Comparison of ENCODE assay signal across 24 cellular contexts in the genomic region with DNA sequence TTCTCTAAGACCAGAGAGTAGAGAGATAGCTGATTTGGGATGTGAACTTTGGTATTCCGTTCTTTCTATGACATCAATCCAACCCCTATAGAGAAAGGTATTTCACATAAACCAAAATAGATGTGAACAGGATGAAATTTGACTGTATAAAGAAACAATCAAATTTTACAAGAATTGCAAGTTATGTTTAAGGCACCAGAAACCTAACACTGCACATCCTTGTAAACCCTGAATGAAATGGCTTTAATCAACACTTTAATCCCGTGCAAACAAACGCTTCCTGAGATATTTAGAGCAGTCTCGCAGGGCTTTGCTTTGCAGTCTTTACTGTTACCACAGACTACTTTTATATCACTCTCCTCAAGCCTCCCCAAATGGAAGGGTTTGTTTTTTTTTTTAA.
"Had no signal": no experiment of that assay in that cellular context is flagged by ENCODE, and none has a peak within 500 bp of the region (broad histone marks: within the 10 kb centered on the region; RNA-seq: fewer than 3 reads in every experiment).

No MANE protein-coding gene starts in this region.

- H3K4me1 ChIP-seq: colonic mucosa, psoas muscle, sigmoid colon, spleen, tibial nerve, upper lobe of left lung had no signal

- H3K9me3 ChIP-seq: colonic mucosa, ovary, psoas muscle, sigmoid colon, spleen, thoracic aorta, tibial nerve, upper lobe of left lung had no signal

- DNase-seq: colonic mucosa; effector memory CD4-positive, alpha-beta T cell; natural killer cell; occipital lobe; ovary; posterior cingulate gyrus; psoas muscle; right cardiac atrium; sigmoid colon; spleen; stimulated activated CD4-positive, alpha-beta T cell treated with anti-CD3 and anti-CD28 coated beads, Interleukin-4, amount 100 ng/mL, for 4 hours; stimulated activated naive CD8-positive, alpha-beta T cell treated with anti-CD3 and anti-CD28 coated beads, Interleukin-15, Interleukin-2, amounts not matched to agents 100 U/mL and 50 U/mL, for 24 hours; substantia nigra; upper lobe of left lung had no signal

- H3K27me3 Mint-ChIP-seq: stimulated activated memory B cell treated with anti-CD40 and anti-IgM and Interleukin-4, amounts not matched to agents 10 μg/mL and 1 μg/mL and 100 μg/mL, for 72 hours had no signal

- H3K9me3 Mint-ChIP-seq: dendritic cell treated with granulocyte-macrophage colony-stimulating factor and Interleukin-4, amounts not matched to agents 40 ng/mL and 50 ng/mL, for 4 days; memory B cell; natural killer cell had no signal

- H3K27me3 ChIP-seq: colonic mucosa, ovary, sigmoid colon, spleen, tibial nerve, upper lobe of left lung had no signal

- H3K4me3 ChIP-seq: colonic mucosa, lung, ovary, psoas muscle, sigmoid colon, spleen, thoracic aorta, tibial nerve, upper lobe of left lung had no signal

- H3K36me3 ChIP-seq: colonic mucosa, ovary, spleen, thoracic aorta, upper lobe of left lung had no signal

- H3K27ac ChIP-seq: colonic mucosa, ovary, psoas muscle, sigmoid colon, spleen, thoracic aorta, tibial nerve, upper lobe of left lung had no signal

- FAIRE-seq: endometrium, frontal cortex, keratinocyte, urothelium cell line had no signal

- ATAC-seq: natural killer cell; psoas muscle; right cardiac atrium; stimulated activated memory B cell treated with anti-CD40 and anti-IgM and Interleukin-4, amounts not matched to agents 10 μg/mL and 1 μg/mL and 100 μg/mL, for 72 hours; stimulated activated naive CD8-positive, alpha-beta T cell treated with anti-CD3 and anti-CD28 coated beads, Interleukin-15, Interleukin-2, amounts not matched to agents 100 U/mL and 50 U/mL, for 24 hours had no signal

- H3K4me3 Mint-ChIP-seq: dendritic cell treated with granulocyte-macrophage colony-stimulating factor and Interleukin-4, amounts not matched to agents 40 ng/mL and 50 ng/mL, for 4 days; memory B cell; natural killer cell; stimulated activated memory B cell treated with anti-CD40 and anti-IgM and Interleukin-4, amounts not matched to agents 10 μg/mL and 1 μg/mL and 100 μg/mL, for 72 hours had no signal

- H3K36me3 Mint-ChIP-seq: memory B cell; natural killer cell; stimulated activated memory B cell treated with anti-CD40 and anti-IgM and Interleukin-4, amounts not matched to agents 10 μg/mL and 1 μg/mL and 100 μg/mL, for 72 hours had no signal

- H3K4me1 Mint-ChIP-seq: memory B cell; natural killer cell; stimulated activated memory B cell treated with anti-CD40 and anti-IgM and Interleukin-4, amounts not matched to agents 10 μg/mL and 1 μg/mL and 100 μg/mL, for 72 hours had no signal

- H3K27ac Mint-ChIP-seq: dendritic cell treated with granulocyte-macrophage colony-stimulating factor and Interleukin-4, amounts not matched to agents 40 ng/mL and 50 ng/mL, for 4 days; memory B cell; natural killer cell; stimulated activated memory B cell treated with anti-CD40 and anti-IgM and Interleukin-4, amounts not matched to agents 10 μg/mL and 1 μg/mL and 100 μg/mL, for 72 hours had no signal
